ENCODE assay signal across 8 cellular contexts in the genomic region with DNA sequence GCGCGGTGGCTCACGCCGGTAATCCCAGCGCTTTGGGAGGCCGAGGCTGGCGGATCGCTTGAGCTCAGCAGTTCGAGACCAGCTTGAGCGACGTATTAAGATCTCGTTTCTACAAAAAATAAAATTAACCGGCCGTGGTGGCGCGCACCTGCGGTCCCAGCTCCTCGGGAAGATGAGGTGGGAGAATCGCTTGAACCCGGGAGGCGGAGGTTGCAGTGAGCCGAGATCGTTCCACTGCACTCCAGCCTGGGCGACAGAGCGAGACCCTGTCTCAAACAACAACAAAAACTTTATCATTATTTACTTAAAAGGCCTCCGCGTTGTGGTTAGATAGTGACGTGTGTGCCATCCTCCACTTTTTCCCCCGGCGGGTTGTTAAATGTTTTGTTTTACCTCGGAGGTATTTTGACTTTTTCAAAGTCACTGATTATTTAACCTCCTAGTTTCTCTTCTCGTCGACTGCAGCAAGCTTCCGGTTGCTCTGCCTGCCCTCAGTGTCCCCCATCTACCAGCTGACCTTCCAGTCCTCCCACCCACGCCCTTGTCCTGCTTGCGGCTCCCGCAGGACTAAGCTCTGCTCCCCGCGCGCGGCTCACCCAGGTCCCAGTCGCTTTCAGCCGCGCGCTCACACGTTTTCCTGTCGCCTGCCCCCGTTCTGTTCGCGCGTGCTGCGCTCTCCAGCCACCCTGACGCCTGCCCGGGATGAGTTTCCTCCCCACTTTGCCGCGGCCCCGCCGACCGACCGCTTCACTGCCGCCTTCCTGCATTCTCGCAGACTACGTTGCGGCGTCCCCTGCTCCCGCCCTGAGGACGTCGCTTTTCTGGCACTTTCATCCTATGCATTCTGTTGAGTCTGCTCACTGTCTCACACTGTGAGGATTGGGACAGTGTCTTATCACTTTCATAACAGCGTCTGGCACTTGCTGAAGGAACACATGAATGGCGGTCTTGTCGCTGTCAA. TPM values are rescaled to one million over a fixed set of nuclear protein-coding genes. Genes with fewer than 3 reads are reported as not detected.
DNase-seq lines count a peak whose midpoint lies in the region; ATAC-seq and TF ChIP-seq lines count a peak whose summit lies in the region.

No MANE protein-coding gene starts in this region.

- DNase-seq in GM10248 (ENCODE audit: extremely low spot score) (peak; percentile 74), NCI-H1694 treated with DMSO at 0.1 percent for 48 hours (lab: John Stamatoyannopoulos, UW) (peak; percentile 57), T1000 (lab: John Stamatoyannopoulos, UW) (peak; percentile 46), astrocyte of the hippocampus (ENCODE audit: low read depth, low spot score) (peak; percentile 76), iPS DF 6.9 (ENCODE audit: low read depth, low spot score) (no peak), gastrocnemius medialis (peak; percentile 59 to 81)

- TF ChIP-seq CTCF in GM10248 (IDR thresholded peaks at IDR 0.05; ENCODE audit: control extremely low read depth, extremely low read depth, low read depth, missing control alignments) (no peak), gastrocnemius medialis (IDR thresholded peaks at IDR 0.05 in 4 of 5, conservative IDR thresholded peaks at IDR 0.05 in 1 of 5) (no peak)

- H3K27ac ChIP-seq in iPS DF 6.9 (ENCODE audit: low read length) (no peak overlapping the region), gastrocnemius medialis (peak overlapping the region; percentile 95 to 100 (median 98))

- H3K4me3 ChIP-seq in iPS DF 6.9 (ENCODE audit: low read length) (peak overlapping the region; percentile 53), gastrocnemius medialis (peak overlapping the region; percentile 64 to 99 (median 70))

- peak; percentile 26 for ATAC-seq in HG02571 (IDR thresholded peaks at IDR 0.05; ENCODE audit: unreplicated experiment)
- ATAC-seq in gastrocnemius medialis = peak; percentile 34 to 51
- ATAC-seq in HG03280 (IDR thresholded peaks at IDR 0.05; ENCODE audit: unreplicated experiment) = no peak

- TF ChIP-seq POLR2A in gastrocnemius medialis (IDR thresholded peaks at IDR 0.05) = peak; percentile 71 to 84

- in situ Hi-C loops in gastrocnemius medialis (cut with MboI; ENCODE audit: low sequenced_read_pairs in 4 of 4) = loop anchor here in 3 of 4 donors (10.0 to 25.0 kb wide), 4 partner anchors 227 to 696 kb away; partner anchors contain the start of gene SLC38A2 (in 1 of the 3)

- POLR2A ChIA-PET in GM10248 (lab: Yijun Ruan, JAX) = interaction anchor here (0.6 kb wide), 1 partner anchor 1373 kb away, joined by 4 read pairs; no protein-coding TSS in a partner anchor

- CTCF ChIA-PET in GM10248 (lab: Yijun Ruan, JAX) = interaction anchor here (0.7 to 2.5 kb wide), 16 partner anchors 11 to 1226 kb away, joined by 3 to 14 read pairs (median 3); partner anchors contain the start of gene ARID2

- H3K36me3 ChIP-seq in iPS DF 6.9 (ENCODE audit: control insufficient read depth, insufficient read depth, low read length) (no peaks in the 10 kb centered on the region), gastrocnemius medialis (no peaks in the 10 kb centered on the region)

- intact Hi-C loops in gastrocnemius medialis (cut with DNase I; ENCODE audit: low total_unique reads) = loop anchor here (5.0 to 10.0 kb wide), 8 partner anchors 133 to 757 kb away; partner anchors contain the start of gene SLC38A2

- no peaks in the 10 kb centered on the region for H3K9me3 ChIP-seq in iPS DF 6.9 (ENCODE audit: control insufficient read depth, insufficient read depth, low read length)
- H3K9me3 ChIP-seq in gastrocnemius medialis = no peaks in the 10 kb centered on the region

- H3K27me3 ChIP-seq in iPS DF 6.9 (ENCODE audit: control insufficient read depth, insufficient read depth, low read length) = no peaks in the 10 kb centered on the region
- H3K27me3 ChIP-seq in gastrocnemius medialis = no peaks in the 10 kb centered on the region

- no CpG with 5 or more reads among the region's 71 CpGs for WGBS in iPS DF 6.9 (ENCODE audit: insufficient coverage, insufficient read length)

- H3K4me1 ChIP-seq in iPS DF 6.9 (ENCODE audit: control insufficient read depth, insufficient read depth, low read length) (no peaks in the 10 kb centered on the region), gastrocnemius medialis (peaks cover 30 to 32% of the 10 kb centered on the region in 2 donors)

RNA-seq across cellular contexts. Expression of gene SCAF11, which starts 1.2 kb away (rescaled TPM):
- 100 to 1,000 TPM in 1 of 4 donors, 10 to 100 TPM in 3; 69.9 to 101 (median 97.7) TPM for total RNA-seq in gastrocnemius medialis
